Comparison of ENCODE assay signal across 17 cellular contexts in genomic region chr6:136640132-136640915, GRCh38.
DNase-seq lines count a peak whose midpoint lies in the region; ATAC-seq and TF ChIP-seq lines count a peak whose summit lies in the region.
"Had no signal": no experiment of that assay in that cellular context is flagged by ENCODE, and none has a peak within 500 bp of the region (broad histone marks: within the 10 kb centered on the region; RNA-seq: fewer than 3 reads in every experiment).

No MANE protein-coding gene starts in this region.

- TF ChIP-seq POLR2A in gastrocnemius medialis (IDR thresholded peaks at IDR 0.05), result no peak

- H3K4me2 ChIP-seq in PC-3 (ENCODE audit: low read length), result no peak overlapping the region

- DNase-seq in GM04504 (ENCODE audit: low read depth) (peak; percentile 55), RKO (ENCODE audit: low spot score) (peak; percentile 11), fibroblast of mammary gland (ENCODE audit: low read depth) (peak; percentile 93), gastrocnemius medialis (peak; percentile 7 to 27), PC-3 (no peak), NCI-H1105 (lab: John Stamatoyannopoulos, UW) (no peak), superior temporal gyrus (ENCODE audit: extremely low spot score) (no peak)
- DNase-seq: activated CD8-positive, alpha-beta T cell treated with anti-CD3 and anti-CD28 coated beads, Interleukin-2, amount 10 ng/mL, durations not matched to agents 7 days and 5 days; CD8-positive, alpha-beta T cell; effector CD4-positive, alpha-beta T cell; GOT3; naive thymus-derived CD8-positive, alpha-beta T cell; NCI-H2029; NCI-H774; SJCRH30; stimulated activated naive B cell treated with anti-CD40 and anti-IgM and Interleukin-4, amounts not matched to agents 10 μg/mL and 1 μg/mL and 100 μg/mL, for 72 hours; T-helper 9 cell had no signal

- H4K20me1 ChIP-seq in PC-3 (ENCODE audit: low read length), result no peaks in the 10 kb centered on the region

- no peaks in the 10 kb centered on the region for H3K79me2 ChIP-seq in PC-3 (ENCODE audit: low read length)

- CTCF ChIA-PET in PC-3 (lab: Charles Lee), result interaction anchor here (0.6 kb wide), 1 partner anchor 152 kb away, joined by 3 read pairs; the partner anchor contains the start of gene MAP3K5

- H3K36me3 ChIP-seq in gastrocnemius medialis (no peaks in the 10 kb centered on the region), PC-3 (ENCODE audit: low read depth, low read length) (no peaks in the 10 kb centered on the region)

- H3K9me3 ChIP-seq in gastrocnemius medialis, result no peaks in the 10 kb centered on the region
- H3K9me3 ChIP-seq in PC-3 (ENCODE audit: low read length), result no peaks in the 10 kb centered on the region
- H3K9me3 ChIP-seq: SJCRH30 had no signal

- ATAC-seq in gastrocnemius medialis (peak in 1 of 2 donors; percentile 75), PC-3 (no peak)
- ATAC-seq: activated CD8-positive, alpha-beta T cell treated with anti-CD3 and anti-CD28 coated beads, Interleukin-2, amount 10 ng/mL, durations not matched to agents 7 days and 5 days; CD8-positive, alpha-beta T cell; naive thymus-derived CD8-positive, alpha-beta T cell; stimulated activated naive B cell treated with anti-CD40 and anti-IgM and Interleukin-4, amounts not matched to agents 10 μg/mL and 1 μg/mL and 100 μg/mL, for 72 hours had no signal

- H3K9ac ChIP-seq in PC-3 (ENCODE audit: low read length), result no peak overlapping the region

- in situ Hi-C loops in gastrocnemius medialis (cut with MboI; ENCODE audit: low sequenced_read_pairs in 4 of 4), result loop anchor here in 3 of 4 donors (5.0 to 10.0 kb wide), 2 partner anchors 152 to 154 kb away; partner anchors contain the start of gene MAP3K5 (in 3 of the 3)

- H3K27ac ChIP-seq in gastrocnemius medialis (no peak overlapping the region), PC-3 (ENCODE audit: low read length) (no peak overlapping the region)
- H3K27ac ChIP-seq: SJCRH30 had no signal

- H3K27me3 ChIP-seq in gastrocnemius medialis (no peaks in the 10 kb centered on the region), PC-3 (ENCODE audit: low read length) (no peaks in the 10 kb centered on the region)
- H3K27me3 ChIP-seq: SJCRH30 had no signal

- POLR2A ChIA-PET in PC-3 (lab: Charles Lee; ENCODE audit: unreplicated experiment), result no interaction called here

- BruUV-seq in PC-3 (replicated peaks; lab: Mats Ljungman, UMichigan), result no TSS peak

- no peaks in the 10 kb centered on the region for H3K9me2 ChIP-seq in PC-3 (replicated peaks; ENCODE audit: low read length)

- H3K4me1 ChIP-seq in gastrocnemius medialis, result peaks cover 8 to 9% of the 10 kb centered on the region in 2 donors
- H3K4me1 ChIP-seq in PC-3 (ENCODE audit: insufficient read depth, low read length), result peaks cover 12% of the 10 kb centered on the region; the same call in 1 of the 2 replicates
- H3K4me1 ChIP-seq: SJCRH30 had no signal

- H3F3A ChIP-seq in PC-3 (ENCODE audit: low read length, unreplicated experiment), result no peaks in the 10 kb centered on the region

- no peak for TF ChIP-seq CTCF in fibroblast of mammary gland (conservative IDR thresholded peaks at IDR 0.05; ENCODE audit: control insufficient read depth, insufficient read depth, low read depth, low read length)
- no peak for TF ChIP-seq CTCF in gastrocnemius medialis (IDR thresholded peaks at IDR 0.05 in 4 of 5, conservative IDR thresholded peaks at IDR 0.05 in 1 of 5)
- no peak for TF ChIP-seq CTCF in PC-3 (conservative IDR thresholded peaks at IDR 0.05; ENCODE audit: low read depth, low read length)

- H3K4me3 ChIP-seq in fibroblast of mammary gland (ENCODE audit: control insufficient read depth, low read depth, low read length) (no peak overlapping the region), gastrocnemius medialis (no peak overlapping the region), PC-3 (ENCODE audit: low read length) (no peak overlapping the region)
- H3K4me3 ChIP-seq: SJCRH30 had no signal

- intact Hi-C loops in gastrocnemius medialis (cut with DNase I; ENCODE audit: low total_unique reads), result no loop called here
- intact Hi-C loops in PC-3 (cut with micrococcal nuclease), result no loop called here

- H2AFZ ChIP-seq in PC-3 (ENCODE audit: low read length), result no peak overlapping the region

Comparison
In these comparisons a context has a peak if more than half of its experiments do, and no peak if none do; other contexts are left out.
1. DNase-seq: peak in GM04504 (single experiment), RKO (single experiment), fibroblast of mammary gland (single experiment) and gastrocnemius medialis (2 of 2); none in PC-3 (single experiment), NCI-H1105 (single experiment) and superior temporal gyrus (single experiment).